9 cellular contexts compared by ENCODE assay signal in genomic region chr12:15928870-15929571, GRCh38. TPM values are rescaled to one million over a fixed set of nuclear protein-coding genes. Genes with fewer than 3 reads are reported as not detected.
DNase-seq lines count a peak whose midpoint lies in the region; ATAC-seq and TF ChIP-seq lines count a peak whose summit lies in the region.
"Had no signal": no experiment of that assay in that cellular context is flagged by ENCODE, and none has a peak within 500 bp of the region (broad histone marks: within the 10 kb centered on the region; RNA-seq: fewer than 3 reads in every experiment).

No MANE protein-coding gene starts in this region.

- H2AFZ ChIP-seq in GM23248, result no peak overlapping the region; the same call in 1 of the 2 replicates

- no peak for TF ChIP-seq CTCF in cardiac muscle cell (IDR thresholded peaks at IDR 0.05; ENCODE audit: low read depth, low read length)
- no peak for TF ChIP-seq CTCF in psoas muscle (IDR thresholded peaks at IDR 0.05)

- no peaks in the 10 kb centered on the region for H3K36me3 ChIP-seq in GM23248 (ENCODE audit: low read depth)
- no peaks in the 10 kb centered on the region for H3K36me3 ChIP-seq in cardiac muscle cell
- H3K36me3 ChIP-seq in psoas muscle (ENCODE audit: insufficient read depth in 1 of 2, low read depth in 1 of 2), result no peaks in the 10 kb centered on the region

- no peaks in the 10 kb centered on the region for H3K9me2 ChIP-seq in GM23248 (ENCODE audit: insufficient read depth)

- H3K79me2 ChIP-seq in GM23248 (ENCODE audit: insufficient read depth), result peaks cover 84% of the 10 kb centered on the region

- no peak overlapping the region for H3K9ac ChIP-seq in GM23248

- DNase-seq in GM23248 (peak; percentile 19), NCI-H1417 treated with DMSO at 0.1 percent for 48 hours (lab: John Stamatoyannopoulos, UW) (peak; percentile 42), cardiac muscle cell (ENCODE audit: low read depth in 1 of 2, low spot score in 1 of 2) (peak in 1 of 2 donors; percentile 62), psoas muscle (no peak), NCI-H82 treated with DMSO at 0.1 percent for 48 hours (lab: John Stamatoyannopoulos, UW; ENCODE audit: unreplicated experiment) (no peak), SIG-M5 treated with dmso at 0.1 percent for 504 hours (lab: John Stamatoyannopoulos, UW; ENCODE audit: unreplicated experiment) (no peak)
- no peak for DNase-seq in stimulated activated CD4-positive, alpha-beta T cell treated with anti-CD3 and anti-CD28 coated beads, Interleukin-15, amount 100 ng/mL, for 24 hours
- DNase-seq: Kasumi-1; stimulated activated naive B cell treated with anti-CD40 and anti-IgM and Interleukin-4, amounts not matched to agents 10 μg/mL and 1 μg/mL and 100 μg/mL, for 72 hours had no signal

- H3K9me3 ChIP-seq in GM23248 (ENCODE audit: low read depth), result no peaks in the 10 kb centered on the region
- no peaks in the 10 kb centered on the region for H3K9me3 ChIP-seq in cardiac muscle cell (ENCODE audit: low read depth)
- H3K9me3 ChIP-seq in psoas muscle, result no peaks in the 10 kb centered on the region

- ATAC-seq in psoas muscle, result peak in 3 of 4 donors; percentile 13 to 54 (median 48)
- ATAC-seq: stimulated activated naive B cell treated with anti-CD40 and anti-IgM and Interleukin-4, amounts not matched to agents 10 μg/mL and 1 μg/mL and 100 μg/mL, for 72 hours had no signal

- in situ Hi-C loops in GM23248 (cut with MboI), result no loop called here

- 59 to 68% methylated on average over 10 of the region's 10 CpGs for WGBS in GM23248 (ENCODE audit: low coverage in 1 of 2, low lambda C conversion rate in 2 of 2, missing lambda C conversion rate in 2 of 2), 2 experiments
- WGBS in psoas muscle, 3 donors, result 41 to 61% (median 43%) methylated on average over 10 of the region's 10 CpGs

- peak overlapping the region; percentile 76 for H3K4me2 ChIP-seq in GM23248 (ENCODE audit: unreplicated experiment)

- H3K27ac ChIP-seq in GM23248 (peak overlapping the region; percentile 43; the same call in 1 of the 2 replicates), cardiac muscle cell (peak overlapping the region; percentile 44), psoas muscle (no peak overlapping the region)

- intact Hi-C loops in psoas muscle (cut with DNase I), result no loop called here

- H3K27me3 ChIP-seq in GM23248 (replicated peaks; ENCODE audit: insufficient read depth), result no peaks in the 10 kb centered on the region
- H3K27me3 ChIP-seq in cardiac muscle cell, result no peaks in the 10 kb centered on the region
- H3K27me3 ChIP-seq in psoas muscle (ENCODE audit: insufficient read depth in 3 of 3, low read length in 2 of 3), result no peaks in the 10 kb centered on the region

- H3K4me3 ChIP-seq in GM23248, result peak overlapping the region; percentile 32
- H3K4me3 ChIP-seq in cardiac muscle cell, result no peak overlapping the region
- H3K4me3 ChIP-seq in psoas muscle, result no peak overlapping the region

- H3F3A ChIP-seq in GM23248 (ENCODE audit: insufficient read depth), result peaks cover 15% of the 10 kb centered on the region

- H4K20me1 ChIP-seq in GM23248 (ENCODE audit: insufficient read depth), result no peaks in the 10 kb centered on the region

- H3K4me1 ChIP-seq in GM23248 (ENCODE audit: insufficient read depth) (peaks cover 39% of the 10 kb centered on the region), cardiac muscle cell (ENCODE audit: low read depth) (peaks cover 8% of the 10 kb centered on the region), psoas muscle (peaks cover 12% of the 10 kb centered on the region)

RNA-seq across cellular contexts. Expression of gene DERA, which starts 17.9 kb away (rescaled TPM):
- 43.6 and 47.3 TPM in 2 replicates for total RNA-seq in GM23248 (2014; rRNA removed; shearing (Covaris generic))
- 70.5 and 71.3 TPM in 2 replicates for polyA plus RNA-seq in GM23248 (2016; fragmentation: Nextera tagmentation; extraction: Ambion mirVana)
- 15.2 and 23.9 TPM in 2 replicates for total RNA-seq in cardiac muscle cell
- polyA plus RNA-seq in cardiac muscle cell, result 30.7 and 31.2 TPM in 2 replicates
- 10 to 100 TPM; 18.6 to 31.5 (median 19.7) TPM for total RNA-seq in psoas muscle
- polyA plus RNA-seq in psoas muscle, result 10 to 100 TPM; 14.3 to 25.0 (median 20.3) TPM

RNA-seq across cellular contexts. Expression of gene STRAP, which starts 46.8 kb away (rescaled TPM):
- 94.1 and 128 TPM in 2 replicates for total RNA-seq in GM23248 (2014; rRNA removed; shearing (Covaris generic))
- 284 and 294 TPM in 2 replicates for polyA plus RNA-seq in GM23248 (2016; fragmentation: Nextera tagmentation; extraction: Ambion mirVana)
- total RNA-seq in cardiac muscle cell, result 81.6 and 91.1 TPM in 2 replicates
- 257 and 261 TPM in 2 replicates for polyA plus RNA-seq in cardiac muscle cell
- 100 to 1,000 TPM in 3 of 4 donors, 10 to 100 TPM in 1; 94.3 to 154 (median 151) TPM for total RNA-seq in psoas muscle
- 100 to 1,000 TPM; 117 to 224 (median 205) TPM for polyA plus RNA-seq in psoas muscle

Comparison
In these comparisons a context has a peak if more than half of its experiments do, and no peak if none do; other contexts are left out.
1. DNase-seq: peak in GM23248 (single experiment) and NCI-H1417 treated with DMSO at 0.1 percent for 48 hours (single experiment); none in psoas muscle (0 of 2), NCI-H82 treated with DMSO at 0.1 percent for 48 hours (single experiment), SIG-M5 treated with dmso at 0.1 percent for 504 hours (single experiment) and stimulated activated CD4-positive, alpha-beta T cell treated with anti-CD3 and anti-CD28 coated beads, Interleukin-15, amount 100 ng/mL, for 24 hours (single experiment).